5 cellular contexts compared by ENCODE assay signal in genomic region chr15:92574161-92574560, GRCh38.
"Had no signal": no experiment of that assay in that cellular context is flagged by ENCODE, and none has a peak within 500 bp of the region (broad histone marks: within the 10 kb centered on the region; RNA-seq: fewer than 3 reads in every experiment).

No MANE protein-coding gene starts in this region.

- ATAC-seq: GM23338, K562 had no signal

- DNase-seq: H9, HCEC 1CT, IMR-90 had no signal

- H3K4me3 ChIP-seq: GM23338, K562 had no signal
